In genomic region chr9:131096490-131097258, GRCh38 we compare ENCODE assay signal across 8 cellular contexts. TPM values are rescaled to one million over a fixed set of nuclear protein-coding genes. Genes with fewer than 3 reads are reported as not detected.
DNase-seq lines count a peak whose midpoint lies in the region; ATAC-seq, FAIRE-seq and TF ChIP-seq lines count a peak whose summit lies in the region.

TSS of gene AIF1L (plus strand) at chr9:131096531. CDS start at chr9:131096630, 99 bp downstream.

- H3K9me3 ChIP-seq in left ventricle myocardium inferior (replicated peaks) (no peaks in the 10 kb centered on the region), small intestine (ENCODE audit: control insufficient read depth, low read depth) (no peaks in the 10 kb centered on the region)

- ATAC-seq in HG03139 (IDR thresholded peaks at IDR 0.05; ENCODE audit: unreplicated experiment) = no peak

- TF ChIP-seq CTCF in D721Med (IDR thresholded peaks at IDR 0.05; ENCODE audit: insufficient read depth, missing control alignments) (no peak), left ventricle myocardium inferior (IDR thresholded peaks at IDR 0.05; ENCODE audit: borderline replicate concordance) (no peak)

- H3K27ac ChIP-seq in left ventricle myocardium inferior (replicated peaks) (peak within 1 kb of the TSS; percentile 87), small intestine (ENCODE audit: low read depth in 1 of 2, low read length in 1 of 2) (no peak within 1 kb of the TSS)

- H3K4me1 ChIP-seq in left ventricle myocardium inferior (peaks cover 67% of the 10 kb centered on the region), small intestine (ENCODE audit: control insufficient read depth in 2 of 2, insufficient read depth in 1 of 2, low read depth in 1 of 2, low read length in 1 of 2) (no peaks in the 10 kb centered on the region)

- intact Hi-C loops in left ventricle myocardium inferior (cut with micrococcal nuclease) = no loop called here

- no peaks in the 10 kb centered on the region for H3K36me3 ChIP-seq in left ventricle myocardium inferior
- no peaks in the 10 kb centered on the region for H3K36me3 ChIP-seq in small intestine (ENCODE audit: control insufficient read depth in 2 of 2, insufficient read depth in 2 of 2, low read length in 2 of 2)

- DNase-seq in D721Med (ENCODE audit: insufficient read length, low spot score) (peak; percentile 71), NCI-H146 treated with DMSO at 0.1 percent for 48 hours (lab: John Stamatoyannopoulos, UW; ENCODE audit: unreplicated experiment) (peak; percentile 33), left ventricle myocardium inferior (no peak), pulmonary artery endothelial cell (ENCODE audit: low read depth, low spot score) (no peak), small intestine (no peak), medulla oblongata (ENCODE audit: extremely low spot score) (no peak)
- DNase-seq in activated naive CD4-positive, alpha-beta T cell treated with anti-CD3 and anti-CD28 coated beads, Interleukin-2, amount 50 U/mL, for 16 hours = peak; percentile 17

- H3K4me3 ChIP-seq in left ventricle myocardium inferior (peak within 1 kb of the TSS; percentile 78), small intestine (ENCODE audit: low read depth in 1 of 2, low read length in 2 of 2) (peak within 1 kb of the TSS in 1 of 2 donors; percentile 36)

- H3K27me3 ChIP-seq in left ventricle myocardium inferior (ENCODE audit: low read depth) (peaks cover 71% of the 10 kb centered on the region), small intestine (ENCODE audit: control insufficient read depth in 2 of 2, insufficient read depth in 2 of 2, low read length in 2 of 2) (peaks cover 0 to 18% of the 10 kb centered on the region in 2 donors)

- 1 to 3% (median 2%) methylated on average over 51 to 85 of the region's 85 CpGs for WGBS in small intestine, 3 donors

- FAIRE-seq in D721Med (lab: Jason Lieb, UNC) = no peak
- no peak for FAIRE-seq in small intestine (lab: Jason Lieb, UNC)

RNA-seq across cellular contexts. Expression of gene AIF1L, which starts in this region (rescaled TPM):
- total RNA-seq in left ventricle myocardium inferior (16.5 TPM), pulmonary artery endothelial cell (64.6 and 72.3 TPM in 2 replicates)
- 1 to 10 TPM in 2 of 3 donors, under 1 TPM in 1; 0.45 to 9.3 (median 1.4) TPM for polyA plus RNA-seq in small intestine

Comparison
In these comparisons a context has a peak if more than half of its experiments do, and no peak if none do; other contexts are left out.
1. DNase-seq: peak in D721Med (single experiment), NCI-H146 treated with DMSO at 0.1 percent for 48 hours (single experiment) and activated naive CD4-positive, alpha-beta T cell treated with anti-CD3 and anti-CD28 coated beads, Interleukin-2, amount 50 U/mL, for 16 hours (single experiment); none in left ventricle myocardium inferior (single experiment), pulmonary artery endothelial cell (single experiment), small intestine (single experiment) and medulla oblongata (single experiment).